In the genomic region with DNA sequence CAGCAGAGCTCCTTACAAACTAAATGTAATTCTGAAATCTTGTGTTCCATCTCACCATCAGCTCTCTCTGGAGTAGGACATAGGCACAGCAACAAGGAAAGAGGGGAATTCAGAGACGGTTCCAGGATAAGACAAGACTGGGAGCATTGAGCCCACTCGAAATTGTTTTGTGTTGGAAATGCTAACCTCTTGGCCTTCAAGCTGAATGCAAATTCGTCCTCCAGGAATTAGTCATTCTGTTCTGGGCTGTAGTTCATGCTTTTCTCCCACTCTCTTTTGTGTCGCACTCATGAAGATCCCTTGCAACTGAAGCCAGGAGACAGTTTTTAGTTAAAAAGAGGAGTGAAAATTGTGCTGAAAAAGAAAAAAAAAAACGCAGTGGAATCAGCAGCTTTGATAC, we compare ENCODE assay signal across 11 cellular contexts.
A peak's percentile ranks its signal among the peaks of the same experiment; 100 is the strongest.
DNase-seq lines count a peak whose midpoint lies in the region; ATAC-seq and TF ChIP-seq lines count a peak whose summit lies in the region.
"Had no signal": no experiment of that assay in that cellular context is flagged by ENCODE, and none has a peak within 500 bp of the region (broad histone marks: within the 10 kb centered on the region; RNA-seq: fewer than 3 reads in every experiment).

No MANE protein-coding gene starts in this region.

- H4K8ac ChIP-seq in neuronal stem cell (ENCODE audit: low read depth, low read length): no peak overlapping the region

- DNase-seq in neuronal stem cell (ENCODE audit: low spot score): peak; percentile 26
- no peak for DNase-seq in activated CD4-positive, alpha-beta T cell treated with anti-CD3 and anti-CD28 coated beads for 1 hour
- DNase-seq in activated CD8-positive, alpha-beta memory T cell treated with anti-CD3 and anti-CD28 coated beads, Interleukin-2, amount 50 U/mL, for 4 hours: no peak
- DNase-seq in NCI-H524 (lab: John Stamatoyannopoulos, UW): no peak
- no peak for DNase-seq in A673 (ENCODE audit: low spot score)
- DNase-seq: activated CD4-positive, alpha-beta memory T cell treated with anti-CD3 and anti-CD28 coated beads, Interleukin-2, amount 10 ng/mL, durations not matched to agents 7 days and 5 days; immature natural killer cell; KG1 had no signal

- CTCF ChIA-PET in A673 (lab: Charles Lee): no interaction called here

- no peak overlapping the region for H3K27ac ChIP-seq in neuronal stem cell (replicated peaks; ENCODE audit: low read length)
- H3K27ac ChIP-seq in A673 (ENCODE audit: low read depth, low read length, poor library complexity, severe bottlenecking): no peak overlapping the region

- H3K23ac ChIP-seq in neuronal stem cell (ENCODE audit: low read depth, low read length, poor library complexity): no peak overlapping the region

- H3K27me3 ChIP-seq in neuronal stem cell (ENCODE audit: control insufficient read depth in 3 of 3, insufficient read depth in 3 of 3, low read depth in 1 of 3, low read length in 3 of 3) (no peaks in the 10 kb centered on the region), A673 (replicated peaks; ENCODE audit: insufficient read depth, low read depth, low read length, poor library complexity) (no peaks in the 10 kb centered on the region)

- no peak overlapping the region for H2BK15ac ChIP-seq in neuronal stem cell (ENCODE audit: low read length)

- H2BK5ac ChIP-seq in neuronal stem cell (ENCODE audit: low read length): no peak overlapping the region

- peak; percentile 86 for ATAC-seq in GM19025 (IDR thresholded peaks at IDR 0.05; ENCODE audit: low read depth, unreplicated experiment)
- ATAC-seq in HG02642 (IDR thresholded peaks at IDR 0.05; ENCODE audit: poor library complexity, unreplicated experiment): peak; percentile 81
- ATAC-seq in HG03558 (IDR thresholded peaks at IDR 0.05; ENCODE audit: extremely low read depth, unreplicated experiment): peak; percentile 82

- H3K9me3 ChIP-seq in neuronal stem cell (replicated peaks in 1 of 2; ENCODE audit: control insufficient read depth in 2 of 2, insufficient read depth in 1 of 2, low read depth in 1 of 2, low read length in 2 of 2) (no peaks in the 10 kb centered on the region), A673 (ENCODE audit: low read depth, low read length, poor library complexity, severe bottlenecking) (no peaks in the 10 kb centered on the region)

- H2AK5ac ChIP-seq in neuronal stem cell (ENCODE audit: low read depth, low read length): no peak overlapping the region

- no peak overlapping the region for H4K91ac ChIP-seq in neuronal stem cell (ENCODE audit: low read depth, low read length, poor library complexity)

- H3K14ac ChIP-seq in neuronal stem cell (ENCODE audit: low read length): no peak overlapping the region

- H3K4ac ChIP-seq in neuronal stem cell (ENCODE audit: low read length): no peak overlapping the region

- no CpG with 5 or more reads among the region's 5 CpGs for WGBS in neuronal stem cell (ENCODE audit: extremely low coverage in 2 of 2, insufficient read length in 2 of 2, insufficient replicate concordance in 1 of 2), 2 donors

- no peak for TF ChIP-seq CTCF in A673 (conservative IDR thresholded peaks at IDR 0.05; ENCODE audit: low read depth, low read length)

- peak overlapping the region; percentile 46 for H3K18ac ChIP-seq in neuronal stem cell (ENCODE audit: low read length)

- no peak overlapping the region for H3K4me2 ChIP-seq in neuronal stem cell (ENCODE audit: insufficient read depth, low read length, poor library complexity, severe bottlenecking)

- BruUV-seq in A673 (replicated peaks; lab: Mats Ljungman, UMichigan): no TSS peak

- H3K9ac ChIP-seq in neuronal stem cell (ENCODE audit: low read depth, low read length, poor library complexity): no peak overlapping the region

- no peak overlapping the region for H2BK12ac ChIP-seq in neuronal stem cell (ENCODE audit: low read length)

- no peaks in the 10 kb centered on the region for H3K79me1 ChIP-seq in neuronal stem cell (ENCODE audit: low read depth, low read length)

- peak overlapping the region; percentile 15 for H2AFZ ChIP-seq in neuronal stem cell (ENCODE audit: low read length)

- H3K4me3 ChIP-seq in neuronal stem cell (ENCODE audit: low read length in 2 of 2) (no peak overlapping the region), A673 (ENCODE audit: low read depth, low read length, poor library complexity, severe bottlenecking) (no peak overlapping the region)

- peaks cover 3 to 6% of the 10 kb centered on the region in 2 donors for H3K4me1 ChIP-seq in neuronal stem cell (ENCODE audit: control insufficient read depth in 2 of 2, insufficient read depth in 1 of 2, low read depth in 1 of 2, low read length in 2 of 2)
- no peaks in the 10 kb centered on the region for H3K4me1 ChIP-seq in A673 (ENCODE audit: insufficient read depth, low read length, poor library complexity, severe bottlenecking)

- POLR2A ChIA-PET in A673 (lab: Charles Lee; ENCODE audit: low non-redundant PET): no interaction called here

- intact Hi-C loops in A673 (cut with micrococcal nuclease; ENCODE audit: unreplicated experiment): no loop called here

- no peak overlapping the region for H2BK120ac ChIP-seq in neuronal stem cell (ENCODE audit: low read depth, low read length)

- H3K36me3 ChIP-seq in neuronal stem cell (replicated peaks in 1 of 2; ENCODE audit: control insufficient read depth in 2 of 2, insufficient read depth in 2 of 2, low read length in 2 of 2) (no peaks in the 10 kb centered on the region), A673 (ENCODE audit: insufficient read depth, low read length, poor library complexity, severe bottlenecking) (no peaks in the 10 kb centered on the region)
